In the genomic region with DNA sequence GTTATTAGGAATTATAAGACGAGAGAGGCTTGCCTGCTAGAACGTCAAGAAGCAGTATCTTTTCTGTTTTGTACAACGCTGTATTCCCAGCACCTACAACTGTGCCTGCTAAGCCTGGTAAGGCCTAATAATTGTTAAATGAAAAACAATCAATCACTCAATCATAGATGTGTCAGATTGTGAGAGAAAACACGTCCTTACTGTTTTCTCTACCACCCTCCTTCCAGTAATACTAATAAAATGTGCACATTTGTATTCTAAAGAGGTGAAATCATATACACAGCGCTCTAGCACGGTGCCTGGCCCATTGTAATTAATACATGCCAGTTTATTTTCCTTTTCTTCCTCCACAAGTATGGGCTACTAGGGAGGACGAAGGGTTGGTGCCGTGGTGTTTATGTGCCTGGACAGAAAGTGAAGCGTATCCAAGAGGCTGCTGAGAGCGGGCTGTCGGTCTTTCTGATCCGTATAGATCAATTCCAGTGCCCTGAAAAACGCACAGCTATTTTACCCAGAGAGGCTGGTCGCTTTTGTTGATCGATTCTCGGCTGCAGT, we compare ENCODE assay signal across 9 cellular contexts.
DNase-seq lines count a peak whose midpoint lies in the region; ATAC-seq and TF ChIP-seq lines count a peak whose summit lies in the region.
"Had no signal": no experiment of that assay in that cellular context is flagged by ENCODE, and none has a peak within 500 bp of the region (broad histone marks: within the 10 kb centered on the region; RNA-seq: fewer than 3 reads in every experiment).

No MANE protein-coding gene starts in this region.

- TF ChIP-seq CTCF in choroid plexus epithelial cell (conservative IDR thresholded peaks at IDR 0.05; ENCODE audit: low read depth, low read length) = no peak
- no peak for TF ChIP-seq CTCF in nephron (IDR thresholded peaks at IDR 0.05; ENCODE audit: unreplicated experiment in 3 of 3)

- peak; percentile 6 for DNase-seq in AG08395 (ENCODE audit: low spot score)
- no peak for DNase-seq in choroid plexus epithelial cell (ENCODE audit: low read depth)
- DNase-seq in GF-D8 (lab: John Stamatoyannopoulos, UW) = no peak

- no peak for TF ChIP-seq POLR2A in GM18505 (IDR thresholded peaks at IDR 0.05; ENCODE audit: borderline replicate concordance, extremely low read depth, insufficient read depth, insufficient read length)

- no peaks in the 10 kb centered on the region for H3K4me1 Mint-ChIP-seq in nephron

- H3K27ac Mint-ChIP-seq in nephron = peak overlapping the region; percentile 74 to 97 (median 88)

- peak overlapping the region; percentile 82 to 90 (median 89) for H3K4me3 Mint-ChIP-seq in nephron

- H3K9me3 Mint-ChIP-seq in nephron = no peaks in the 10 kb centered on the region

- no peaks in the 10 kb centered on the region for H3K36me3 Mint-ChIP-seq in nephron (ENCODE audit: low read depth)

- H3K4me3 ChIP-seq in choroid plexus epithelial cell (ENCODE audit: low read depth, low read length) = peak overlapping the region; percentile 68
- H3K4me3 ChIP-seq: mucosa of descending colon had no signal

- H3K27me3 Mint-ChIP-seq in nephron (ENCODE audit: low read depth) = peaks cover 14% of the 10 kb centered on the region

- ATAC-seq in HG02763 (IDR thresholded peaks at IDR 0.05; ENCODE audit: unreplicated experiment) (peak; percentile 6), HG03457 (IDR thresholded peaks at IDR 0.05; ENCODE audit: unreplicated experiment) (no peak), GM21367 (IDR thresholded peaks at IDR 0.05; ENCODE audit: unreplicated experiment) (no peak), GM18505 (IDR thresholded peaks at IDR 0.05; ENCODE audit: unreplicated experiment) (no peak)
